Comparison of ENCODE assay signal across 34 cellular contexts in the genomic region with DNA sequence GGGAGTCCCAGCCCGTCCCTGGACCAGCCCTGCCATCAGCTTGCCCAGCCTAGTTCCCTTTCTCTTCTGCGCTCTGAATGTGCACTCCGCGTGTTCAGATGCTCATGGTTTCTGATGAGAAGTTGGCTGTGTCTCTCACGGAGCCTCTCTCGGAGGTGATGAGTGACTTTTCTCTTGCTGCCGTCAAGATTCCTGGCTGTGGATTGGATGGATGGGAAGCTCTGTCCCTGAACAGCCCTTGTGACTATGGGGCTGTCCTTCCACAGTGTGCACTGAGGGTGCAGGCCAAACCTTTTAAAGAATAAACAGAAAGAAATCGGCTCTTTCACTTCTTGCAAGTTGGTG.
"Had no signal": no experiment of that assay in that cellular context is flagged by ENCODE, and none has a peak within 500 bp of the region (broad histone marks: within the 10 kb centered on the region; RNA-seq: fewer than 3 reads in every experiment).

No MANE protein-coding gene starts in this region.

- H3K36me3 Mint-ChIP-seq: activated naive CD4-positive, alpha-beta T cell treated with anti-CD3 and anti-CD28 coated beads, Interleukin-2, amount 50 U/mL, for 72 hours had no signal

- H3K27me3 ChIP-seq: adrenal gland, SJCRH30 had no signal

- H3K4me2 ChIP-seq: PC-9 had no signal

- H3K27ac Mint-ChIP-seq: activated CD4-positive, alpha-beta memory T cell treated with anti-CD3 and anti-CD28 coated beads for 36 hours; activated CD4-positive, alpha-beta T cell treated with anti-CD3 and anti-CD28 coated beads for 36 hours; activated naive CD4-positive, alpha-beta T cell treated with anti-CD3 and anti-CD28 coated beads for 36 hours; activated naive CD4-positive, alpha-beta T cell treated with anti-CD3 and anti-CD28 coated beads, Interleukin-2, amount 50 U/mL, for 72 hours; activated T-helper 1 cell treated with anti-CD3 and anti-CD28 coated beads, Interleukin-12 subunit alpha, Interleukin-12 subunit beta, Interleukin-2, Interleukin-4 antibody, amounts not matched to agents 30 ng/mL and 10 ng/mL and 1 ng/mL, durations not matched to agents 14 hours and 24 hours and 36 hours; brain; T-helper 1 cell treated with Interleukin-12 subunit alpha and Interleukin-12 subunit beta and Interleukin-4 antibody, amounts not matched to agents 30 μg/mL and 1 μg/mL, for 36 hours; T-helper 2 cell treated with Interferon-gamma antibody and Interleukin-4, amounts not matched to agents 5 μg/mL and 100 μg/mL, for 36 hours; WTC11 had no signal

- ATAC-seq: activated CD4-positive, alpha-beta T cell treated with anti-CD3 and anti-CD28 coated beads for 36 hours; activated CD4-positive, CD25-positive, alpha-beta regulatory T cell treated with anti-CD3 and anti-CD28 coated beads, Interleukin-2, amount 50 U/mL, for 24 hours; activated naive CD4-positive, alpha-beta T cell treated with anti-CD3 and anti-CD28 coated beads, Interleukin-2, amount 50 U/mL, for 72 hours; activated T-cell treated with anti-CD3 and anti-CD28 coated beads, Interleukin-2, amount 50 U/mL, for 4 hours; WTC11 had no signal

- H3K4me1 ChIP-seq: adrenal gland, SJCRH30 had no signal

- H3K27ac ChIP-seq: adrenal gland, PC-9, RWPE1, SJCRH30, SK-N-MC had no signal

- H3K36me3 ChIP-seq: adrenal gland, SJCRH30 had no signal

- H3K9me3 ChIP-seq: adrenal gland had no signal

- H3K4me3 Mint-ChIP-seq: activated CD4-positive, alpha-beta memory T cell treated with anti-CD3 and anti-CD28 coated beads for 36 hours; activated CD4-positive, alpha-beta T cell treated with anti-CD3 and anti-CD28 coated beads for 36 hours; activated naive CD4-positive, alpha-beta T cell treated with anti-CD3 and anti-CD28 coated beads for 36 hours; activated T-cell treated with anti-CD3 and anti-CD28 coated beads, Interleukin-2, amount 50 U/mL, for 4 hours; activated T-helper 1 cell treated with anti-CD3 and anti-CD28 coated beads, Interleukin-12 subunit alpha, Interleukin-12 subunit beta, Interleukin-2, Interleukin-4 antibody, amounts not matched to agents 30 ng/mL and 10 ng/mL and 1 ng/mL, durations not matched to agents 14 hours and 24 hours and 36 hours; brain; T-helper 1 cell treated with Interleukin-12 subunit alpha and Interleukin-12 subunit beta and Interleukin-4 antibody, amounts not matched to agents 30 μg/mL and 1 μg/mL, for 36 hours; T-helper 2 cell treated with Interferon-gamma antibody and Interleukin-4, amounts not matched to agents 5 μg/mL and 100 μg/mL, for 36 hours; WTC11 had no signal

- H2AFZ ChIP-seq: PC-9 had no signal

- FAIRE-seq: bronchial epithelial cell, RCC 7860, TTC549 had no signal

- H3K4me3 ChIP-seq: adrenal gland, PC-9, SJCRH30, SK-N-MC had no signal

- DNase-seq: activated CD4-positive, alpha-beta memory T cell treated with anti-CD3 and anti-CD28 coated beads for 36 hours; activated CD4-positive, alpha-beta T cell treated with anti-CD3 and anti-CD28 coated beads for 36 hours; activated CD4-positive, alpha-beta T cell treated with anti-CD3 and anti-CD28 coated beads, Interleukin-2, amount 50 U/mL, for 1 hour; activated gamma-delta T cell treated with Interleukin-2 at 50 U/mL for 16 hours; activated naive CD4-positive, alpha-beta T cell treated with anti-CD3 and anti-CD28 coated beads for 36 hours; activated T-cell treated with anti-CD3 and anti-CD28 coated beads for 4 hours; activated T-cell treated with anti-CD3 and anti-CD28 coated beads, Interleukin-2, amount 50 U/mL, for 4 hours; caudate nucleus; cerebellar nuclear complex; Karpas-422; KBM-7; NCI-H1048; NCI-H1436 treated with DMSO at 0.1 percent for 48 hours; NCI-H1694 treated with DMSO at 0.1 percent for 48 hours; NCI-H2029; NCI-H510A; NCI-H526; NCI-H748 treated with DMSO at 0.1 percent for 48 hours; PC-9; SHP77; SJCRH30 had no signal
